Comparison of ENCODE assay signal across 14 cellular contexts in genomic region chr5:13350754-13351153, GRCh38.
"Had no signal": no experiment of that assay in that cellular context is flagged by ENCODE, and none has a peak within 500 bp of the region (broad histone marks: within the 10 kb centered on the region; RNA-seq: fewer than 3 reads in every experiment).

No MANE protein-coding gene starts in this region.

- H3K27ac Mint-ChIP-seq: activated naive CD8-positive, alpha-beta T cell treated with anti-CD3 and anti-CD28 coated beads, Interleukin-2, amount 10 ng/mL, durations not matched to agents 7 days and 5 days; activated T-cell treated with anti-CD3 and anti-CD28 coated beads, Interleukin-2, amount 50 U/mL, for 72 hours; type B pancreatic cell had no signal

- H3K27me3 Mint-ChIP-seq: activated naive CD8-positive, alpha-beta T cell treated with anti-CD3 and anti-CD28 coated beads, Interleukin-2, amount 10 ng/mL, durations not matched to agents 7 days and 5 days had no signal

- H3K9me3 Mint-ChIP-seq: type B pancreatic cell had no signal

- H3K4me3 Mint-ChIP-seq: activated naive CD8-positive, alpha-beta T cell treated with anti-CD3 and anti-CD28 coated beads, Interleukin-2, amount 10 ng/mL, durations not matched to agents 7 days and 5 days; activated T-cell treated with anti-CD3 and anti-CD28 coated beads, Interleukin-2, amount 50 U/mL, for 72 hours; type B pancreatic cell had no signal

- DNase-seq: activated CD4-positive, alpha-beta T cell treated with anti-CD3 and anti-CD28 coated beads for 1 hour; activated CD4-positive, alpha-beta T cell treated with anti-CD3 and anti-CD28 coated beads, Interleukin-2, amount 50 U/mL, for 48 hours; activated naive CD8-positive, alpha-beta T cell treated with anti-CD3 and anti-CD28 coated beads, Interleukin-2, amount 10 ng/mL, durations not matched to agents 7 days and 5 days; activated T-cell treated with anti-CD3 and anti-CD28 coated beads, Interleukin-2, amount 50 U/mL, for 72 hours; anterior cingulate cortex; islet precursor cell; mesendoderm; psoas muscle; sigmoid colon; stimulated activated CD4-positive, alpha-beta T cell treated with anti-CD3 and anti-CD28 coated beads, Interleukin-12 subunit alpha, Interleukin-12 subunit beta, amount 100 ng/mL, for 4 hours; stimulated activated naive CD4-positive, alpha-beta T cell; substantia nigra; T1000 had no signal

- H3K36me3 Mint-ChIP-seq: activated naive CD8-positive, alpha-beta T cell treated with anti-CD3 and anti-CD28 coated beads, Interleukin-2, amount 10 ng/mL, durations not matched to agents 7 days and 5 days; type B pancreatic cell had no signal

- H3K4me1 Mint-ChIP-seq: activated naive CD8-positive, alpha-beta T cell treated with anti-CD3 and anti-CD28 coated beads, Interleukin-2, amount 10 ng/mL, durations not matched to agents 7 days and 5 days had no signal
